In the genomic region with DNA sequence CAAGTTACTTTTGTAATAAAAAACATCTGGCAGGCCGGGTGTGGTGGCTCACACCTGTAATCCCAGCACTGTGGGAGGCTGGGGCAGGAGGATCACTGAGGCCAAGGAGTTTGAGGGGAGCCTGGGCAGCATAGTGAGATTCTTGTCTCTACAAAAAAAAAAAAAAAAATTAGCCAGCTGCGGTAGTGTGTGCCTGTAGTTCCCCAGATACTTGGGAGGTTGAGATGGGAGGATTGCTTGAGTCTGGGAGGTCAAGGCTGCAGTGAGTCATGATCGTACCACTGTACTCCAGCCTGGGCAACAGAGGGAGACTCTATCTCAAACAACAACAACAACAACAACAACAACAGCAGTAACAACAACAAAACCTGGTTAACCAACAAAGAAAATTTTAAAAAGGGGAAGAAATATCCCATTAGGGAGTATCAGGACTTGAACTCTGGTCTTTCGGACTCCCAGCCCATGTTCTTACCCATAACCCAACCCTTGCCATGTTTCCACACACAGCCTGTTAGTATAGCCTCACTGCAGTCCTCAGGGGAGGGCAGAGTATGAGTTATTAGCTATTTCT, we compare ENCODE assay signal across 25 cellular contexts. TPM values are rescaled to one million over a fixed set of nuclear protein-coding genes. Genes with fewer than 3 reads are reported as not detected.
DNase-seq lines count a peak whose midpoint lies in the region; FAIRE-seq and TF ChIP-seq lines count a peak whose summit lies in the region.
"Had no signal": no experiment of that assay in that cellular context is flagged by ENCODE, and none has a peak within 500 bp of the region (broad histone marks: within the 10 kb centered on the region; RNA-seq: fewer than 3 reads in every experiment).

No MANE protein-coding gene starts in this region.

- 83% methylated on average over 3 of the region's 4 CpGs; no CpG with 5 or more reads in 1 of the 2 experiments for WGBS in H1 (ENCODE audit: extremely low coverage in 1 of 2, insufficient coverage in 1 of 2, insufficient read length in 1 of 2, insufficient replicate concordance in 2 of 2, low coverage in 1 of 2, low lambda C conversion rate in 2 of 2, missing lambda C conversion rate in 1 of 2), 2 experiments
- 85 to 93% (median 86%) methylated on average over 4 of the region's 4 CpGs for WGBS in spleen, 5 donors
- WGBS in hepatocyte (ENCODE audit: low lambda C conversion rate, missing lambda C conversion rate), result 95% methylated on average over 4 of the region's 4 CpGs

- no peak overlapping the region for H3K9ac ChIP-seq in H1 (replicated peaks in 1 of 4; ENCODE audit: extremely low read depth in 1 of 4, low read depth in 3 of 4, low read length in 3 of 4)

- no peak overlapping the region for H3K23ac ChIP-seq in H1 (ENCODE audit: insufficient read length)

- H3K9me2 ChIP-seq in OCI-LY7 (ENCODE audit: insufficient read depth, low read length) (no peaks in the 10 kb centered on the region), hepatocyte (replicated peaks; ENCODE audit: insufficient read depth) (no peaks in the 10 kb centered on the region)

- no peaks in the 10 kb centered on the region for H3K9me3 ChIP-seq in HEK293 (ENCODE audit: control insufficient read depth, insufficient read depth, low read depth, low read length)
- no peaks in the 10 kb centered on the region for H3K9me3 ChIP-seq in OCI-LY7 (ENCODE audit: low read length)
- H3K9me3 ChIP-seq in H1 (ENCODE audit: insufficient read depth in 2 of 2, low read depth in 1 of 2, low read length in 1 of 2), result no peaks in the 10 kb centered on the region
- H3K9me3 ChIP-seq in spleen, result no peaks in the 10 kb centered on the region
- H3K9me3 ChIP-seq in hepatocyte (ENCODE audit: low read depth), result no peaks in the 10 kb centered on the region
- H3K9me3 ChIP-seq: MG63, right atrium auricular region, SJCRH30 had no signal

- H2BK5ac ChIP-seq in H1 (ENCODE audit: low read depth, low read length), result no peak overlapping the region

- no peak overlapping the region for H2BK120ac ChIP-seq in H1 (replicated peaks; ENCODE audit: low read depth, low read length)

- no peak for TF ChIP-seq RAD21 in H1 (IDR thresholded peaks at IDR 0.05 in 1 of 2, conservative IDR thresholded peaks at IDR 0.05 in 1 of 2; ENCODE audit: low read depth in 2 of 2, low read length in 2 of 2)

- intact Hi-C loops in OCI-LY7 (cut with micrococcal nuclease; ENCODE audit: unreplicated experiment), result no loop called here
- intact Hi-C loops in spleen (cut with DNase I; ENCODE audit: low total_unique reads), result no loop called here

- peaks cover 8% of the 10 kb centered on the region for H3K79me1 ChIP-seq in H1 (ENCODE audit: low read depth, low read length)

- H3K27me3 ChIP-seq in H1 (replicated peaks in 1 of 4; ENCODE audit: control insufficient read depth in 3 of 4, extremely low read depth in 1 of 4, insufficient read depth in 3 of 4, low read length in 3 of 4), result no peaks in the 10 kb centered on the region
- no peaks in the 10 kb centered on the region for H3K27me3 ChIP-seq in spleen (replicated peaks in 1 of 7)
- H3K27me3 ChIP-seq in hepatocyte, result no peaks in the 10 kb centered on the region
- H3K27me3 ChIP-seq: MG63, right atrium auricular region, SJCRH30 had no signal

- in situ Hi-C loops in G401 (cut with HindIII; ENCODE audit: low sequenced_read_pairs), result no loop called here

- no peak overlapping the region for H2BK12ac ChIP-seq in H1 (ENCODE audit: low read depth, low read length)

- H3K18ac ChIP-seq in H1 (ENCODE audit: extremely low read depth, low read length), result no peak overlapping the region

- DNase-seq in OCI-LY7 (ENCODE audit: low spot score) (no peak), H1 (ENCODE audit: low read depth in 1 of 2, low spot score in 2 of 2) (no peak), spleen (no peak), GM12892 (ENCODE audit: insufficient read length) (no peak), hepatocyte (ENCODE audit: low spot score) (no peak), AG08396 (ENCODE audit: low spot score) (no peak), G401 (ENCODE audit: low spot score) (no peak)
- DNase-seq: activated CD4-positive, CD25-positive, alpha-beta regulatory T cell treated with anti-CD3 and anti-CD28 coated beads, Interleukin-2, amount 50 U/mL, for 72 hours; CD4-positive, alpha-beta memory T cell; H9; MG63; NCI-H1436; NCI-H2081 treated with DMSO at 0.1 percent for 48 hours; NCI-H226; SJCRH30 had no signal

- no peak overlapping the region for H4K91ac ChIP-seq in H1 (replicated peaks; ENCODE audit: insufficient read length, low read length)

- H2BK15ac ChIP-seq in H1 (ENCODE audit: low read length), result no peak overlapping the region

- H3K4me2 ChIP-seq in OCI-LY7 (ENCODE audit: low read length), result peak overlapping the region; percentile 95
- H3K4me2 ChIP-seq in H1 (ENCODE audit: insufficient read depth in 1 of 2, low read depth in 2 of 2, low read length in 2 of 2), result no peak overlapping the region
- H3K4me2 ChIP-seq in hepatocyte, result no peak overlapping the region

- H3K23me2 ChIP-seq in H1 (ENCODE audit: low read depth, low read length), result peaks cover 3% of the 10 kb centered on the region; the same call in 1 of the 2 replicates

- H3K4me1 ChIP-seq in HEK293 (ENCODE audit: control insufficient read depth, insufficient read depth, low read length) (peaks cover 3% of the 10 kb centered on the region), OCI-LY7 (ENCODE audit: insufficient read depth, low read length, poor library complexity, severe bottlenecking) (peaks cover 99% of the 10 kb centered on the region), H1 (replicated peaks in 1 of 4; ENCODE audit: control insufficient read depth in 3 of 4, insufficient read depth in 4 of 4, low read length in 3 of 4) (peaks cover 13 to 32% (median 16%) of the 10 kb centered on the region in 4 experiments), spleen (peaks cover 61 to 100% (median 86%) of the 10 kb centered on the region in 6 donors), hepatocyte (ENCODE audit: insufficient read depth) (peaks cover 6% of the 10 kb centered on the region)
- H3K4me1 ChIP-seq: SJCRH30 had no signal

- no TSS peak for BruUV-seq in OCI-LY7 (replicated peaks; lab: Mats Ljungman, UMichigan)

- H3K4me3 ChIP-seq in HEK293 (ENCODE audit: low read depth, low read length) (no peak overlapping the region), OCI-LY7 (ENCODE audit: low read depth, low read length, poor library complexity, severe bottlenecking) (no peak overlapping the region), H1 (ENCODE audit: extremely low read depth in 1 of 4, insufficient read depth in 2 of 4, low read depth in 3 of 4, low read length in 4 of 4) (no peak overlapping the region), spleen (no peak overlapping the region), hepatocyte (no peak overlapping the region)
- H3K4me3 ChIP-seq: MG63, right atrium auricular region, SJCRH30 had no signal

- H3K14ac ChIP-seq in H1 (ENCODE audit: insufficient read length), result no peak overlapping the region

- H4K8ac ChIP-seq in H1 (ENCODE audit: extremely low read depth, insufficient read depth, low read length), result no peak overlapping the region

- H2AFZ ChIP-seq in OCI-LY7 (ENCODE audit: low read length), result no peak overlapping the region
- H2AFZ ChIP-seq in H1 (ENCODE audit: low read length), result no peak overlapping the region
- no peak overlapping the region for H2AFZ ChIP-seq in hepatocyte

- H3K27ac ChIP-seq in HEK293 (ENCODE audit: extremely low read depth, low read depth, low read length) (no peak overlapping the region), OCI-LY7 (ENCODE audit: low read depth, low read length, poor library complexity, severe bottlenecking) (peak overlapping the region; percentile 98), H1 (ENCODE audit: low read depth, low read length) (no peak overlapping the region), spleen (peak overlapping the region in 6 of 8 donors; percentile 31 to 77 (median 74)), hepatocyte (no peak overlapping the region)
- H3K27ac ChIP-seq: right atrium auricular region, SJCRH30 had no signal

- CTCF ChIA-PET in HEK293 (lab: Yijun Ruan, JAX), result no interaction called here
- CTCF ChIA-PET in OCI-LY7 (lab: Charles Lee; ENCODE audit: unreplicated experiment), result no interaction called here
- CTCF ChIA-PET in H1 (lab: Charles Lee; ENCODE audit: partially characterized antibody), result interaction anchor here (1.0 to 4.2 kb wide), 7 partner anchors 8 to 42 kb away, joined by 4 to 29 read pairs (median 7); partner anchors contain the start of gene PALD1

- no peak overlapping the region for H2AK5ac ChIP-seq in H1 (ENCODE audit: low read depth, low read length)

- TF ChIP-seq POLR2A in H1 (IDR thresholded peaks at IDR 0.05; ENCODE audit: control extremely low read depth in 1 of 2, low read depth in 2 of 2, low read length in 2 of 2), result no peak
- no peak for TF ChIP-seq POLR2A in spleen (IDR thresholded peaks at IDR 0.05)
- TF ChIP-seq POLR2A in GM12892 (IDR thresholded peaks at IDR 0.05; ENCODE audit: low read depth, low read length), result no peak

- H3K4ac ChIP-seq in H1 (replicated peaks; ENCODE audit: insufficient read length, low read depth, low read length), result no peak overlapping the region

- TF ChIP-seq CTCF in HEK293 (tag by site-specific recombination; IDR thresholded peaks at IDR 0.05) (no peak), OCI-LY7 (conservative IDR thresholded peaks at IDR 0.05; ENCODE audit: low read length) (no peak), H1 (IDR thresholded peaks at IDR 0.05; ENCODE audit: control extremely low read depth in 1 of 3, insufficient read depth in 1 of 3, low read depth in 1 of 3, low read length in 3 of 3) (no peak), spleen (IDR thresholded peaks at IDR 0.05 in 8 of 11, conservative IDR thresholded peaks at IDR 0.05 in 3 of 11) (no peak), hepatocyte (IDR thresholded peaks at IDR 0.05; ENCODE audit: poor library complexity) (no peak)

- peaks cover 3 to 5% of the 10 kb centered on the region in 2 experiments; a peak in 2 of 3 replicates for H3K36me3 ChIP-seq in HEK293 (ENCODE audit: control insufficient read depth in 2 of 2, insufficient read depth in 1 of 2, low read length in 2 of 2)
- peaks cover 41% of the 10 kb centered on the region for H3K36me3 ChIP-seq in OCI-LY7 (ENCODE audit: insufficient read depth, low read length)
- H3K36me3 ChIP-seq in H1 (ENCODE audit: control insufficient read depth in 2 of 4, insufficient read depth in 4 of 4, low read length in 3 of 4), result no peaks in the 10 kb centered on the region
- H3K36me3 ChIP-seq in spleen, result no peaks in the 10 kb centered on the region
- H3K36me3 ChIP-seq in hepatocyte (replicated peaks; ENCODE audit: insufficient read depth, low read depth), result no peaks in the 10 kb centered on the region
- H3K36me3 ChIP-seq: MG63, right atrium auricular region, SJCRH30 had no signal

- POLR2A ChIA-PET in HEK293 (lab: Yijun Ruan, JAX) (no interaction called here), OCI-LY7 (lab: Charles Lee) (interaction anchor here (0.5 to 5.1 kb wide), 8 partner anchors 9 to 92 kb away, joined by 3 to 35 read pairs (median 4); partner anchors contain the start of genes EIF4EBP2 and PALD1), H1 (lab: Charles Lee; ENCODE audit: partially characterized antibody) (interaction anchor here (1.2 kb wide), 1 partner anchor 40 kb away, joined by 3 read pairs; no protein-coding TSS in a partner anchor)

- H4K20me1 ChIP-seq in OCI-LY7 (ENCODE audit: insufficient read depth, low read length) (no peaks in the 10 kb centered on the region), H1 (replicated peaks in 1 of 2; ENCODE audit: control insufficient read depth in 1 of 2, insufficient read depth in 2 of 2, low read length in 2 of 2) (peaks cover 0 to 8% of the 10 kb centered on the region in 2 experiments), hepatocyte (ENCODE audit: insufficient read depth, poor library complexity, severe bottlenecking) (no peaks in the 10 kb centered on the region)

- H2BK20ac ChIP-seq in H1 (ENCODE audit: low read length), result no peak overlapping the region

- TF ChIP-seq EP300 in H1 (IDR thresholded peaks at IDR 0.05; ENCODE audit: borderline replicate concordance in 1 of 2, low read depth in 2 of 2, low read length in 2 of 2), result no peak

- H4K5ac ChIP-seq in H1 (ENCODE audit: insufficient read length, low read depth, low read length), result no peak overlapping the region

- H3K56ac ChIP-seq in H1 (replicated peaks; ENCODE audit: insufficient read length, low read depth, low read length), result no peak overlapping the region

- no peak for FAIRE-seq in H1 (lab: Jason Lieb, UNC)
- no peak for FAIRE-seq in GM12892 (lab: Jason Lieb, UNC)
- FAIRE-seq: astrocyte, TTC549 had no signal

- H3K79me2 ChIP-seq in OCI-LY7 (ENCODE audit: insufficient read depth, low read depth, low read length) (peaks cover 89% of the 10 kb centered on the region), H1 (ENCODE audit: control insufficient read depth in 1 of 2, insufficient read depth in 2 of 2, low read length in 2 of 2) (peaks cover 0 to 40% of the 10 kb centered on the region in 2 experiments; a peak in 2 of 4 replicates), hepatocyte (no peaks in the 10 kb centered on the region)

RNA-seq across cellular contexts. Expression of gene PALD1, which starts 17.2 kb away (rescaled TPM):
- total RNA-seq in OCI-LY7 (2014; rRNA removed; shearing (Covaris generic)), result 41.6 and 52.7 TPM in 2 replicates
- total RNA-seq in OCI-LY7 (2022) (54.5 and 66.7 TPM in 2 replicates), spleen (10 to 100 TPM in 6 of 7 donors, 1 to 10 TPM in 1; 8.5 to 27.8 (median 20.5) TPM), hepatocyte (1.1 and 2.2 TPM in 2 replicates)
- 31.8 and 32.8 TPM in 2 replicates for total RNA-seq in H1 (2021; fragmentation: NEBNext Ultra II Directional; extraction: Animal tissue kit (Norgen Biotek cat#: 25700))
- polyA plus RNA-seq in H1 (2011; rRNA removed) (13.3 and 23.2 TPM in 2 replicates), spleen (10 to 100 TPM in 2 of 3 donors, 1 to 10 TPM in 1; 7.7 to 19.7 (median 16.8) TPM), hepatocyte (1.1 and 1.3 TPM in 2 replicates)
- polyA plus RNA-seq in H1 (2011; cell fraction: cytosol; rRNA removed), result 20.2 TPM
- polyA plus RNA-seq in H1 (2011; cell fraction: nucleus; rRNA removed), result 40.0 TPM
- polyA plus RNA-seq in H1 (2012, experiment 1 of 2), result 16.7 to 24.5 TPM (median 21.7 TPM) in 4 replicates
- 17.2 TPM for polyA plus RNA-seq in H1 (2012, experiment 2 of 2)
- 14.7 TPM for polyA plus RNA-seq in H1 (2013, experiment 1 of 2)
- 15.6 TPM for polyA plus RNA-seq in H1 (2013, experiment 2 of 2)
- polyA minus RNA-seq in H1 (2011; rRNA and poly(A)+ RNA removed), result 15.4 and 21.3 TPM in 2 replicates
- 16.5 TPM for polyA minus RNA-seq in H1 (2011; cell fraction: cytosol; rRNA and poly(A)+ RNA removed)
- 13.8 TPM for polyA minus RNA-seq in H1 (2011; cell fraction: nucleus; rRNA and poly(A)+ RNA removed)
- 2.2 TPM for polyA plus RNA-seq in GM12892 (2012; ENCODE audit: missing spikeins)
- total RNA-seq in G401 (2014; rRNA removed; shearing (Covaris generic)), result 31.8 and 34.8 TPM in 2 replicates
- total RNA-seq: CD4-positive, alpha-beta memory T cell had no signal
- polyA plus RNA-seq: CD4-positive, alpha-beta memory T cell had no signal

RNA-seq across cellular contexts. Expression of gene NODAL, which starts 54.3 kb away (rescaled TPM):
- not detected in 2 replicates for total RNA-seq in OCI-LY7 (2014; rRNA removed; shearing (Covaris generic))
- total RNA-seq in OCI-LY7 (2022) (not detected in 2 replicates), spleen (not detected), hepatocyte (not detected in 2 replicates)
- 6.3 and 7.3 TPM in 2 replicates for total RNA-seq in H1 (2021; fragmentation: NEBNext Ultra II Directional; extraction: Animal tissue kit (Norgen Biotek cat#: 25700))
- polyA plus RNA-seq in H1 (2011; rRNA removed) (2.0 and 5.0 TPM in 2 replicates), spleen (not detected), hepatocyte (not detected in 2 replicates)
- 4.8 TPM for polyA plus RNA-seq in H1 (2011; cell fraction: cytosol; rRNA removed)
- polyA plus RNA-seq in H1 (2011; cell fraction: nucleus; rRNA removed), result 3.7 TPM
- polyA plus RNA-seq in H1 (2012, experiment 1 of 2), result 2.3 to 2.6 TPM (median 2.5 TPM) in 4 replicates
- polyA plus RNA-seq in H1 (2012, experiment 2 of 2), result 2.1 TPM
- polyA plus RNA-seq in H1 (2013, experiment 1 of 2), result 25.4 TPM
- 29.4 TPM for polyA plus RNA-seq in H1 (2013, experiment 2 of 2)
- polyA minus RNA-seq in H1 (2011; rRNA and poly(A)+ RNA removed), result 2.7 and 6.4 TPM in 2 replicates
- 2.6 TPM for polyA minus RNA-seq in H1 (2011; cell fraction: cytosol; rRNA and poly(A)+ RNA removed)
- polyA minus RNA-seq in H1 (2011; cell fraction: nucleus; rRNA and poly(A)+ RNA removed), result 1.2 TPM
- polyA plus RNA-seq in GM12892 (2012; ENCODE audit: missing spikeins), result not detected
- 2.8 TPM in 1 of 2 replicates, not detected in the other for total RNA-seq in G401 (2014; rRNA removed; shearing (Covaris generic))
- total RNA-seq: activated CD4-positive, alpha-beta memory T cell treated with anti-CD3 and anti-CD28 coated beads for 36 hours; astrocyte; CD4-positive, alpha-beta memory T cell; HT-29; left ventricle myocardium superior; right atrium auricular region; RPMI7951; SJCRH30; T-cell; urinary bladder had no signal
- polyA plus RNA-seq: urinary bladder had no signal

Comparison
In these comparisons a context has a peak if more than half of its experiments do, and no peak if none do; other contexts are left out.
1. H3K27ac ChIP-seq: peak in OCI-LY7 (single experiment) and spleen (6 of 8); none in HEK293 (single experiment), H1 (single experiment) and hepatocyte (single experiment).